Comparison of ENCODE assay signal across 15 cellular contexts in genomic region chr18:74241426-74241825, GRCh38. TPM values are rescaled to one million over a fixed set of nuclear protein-coding genes. Genes with fewer than 3 reads are reported as not detected.
DNase-seq lines count a peak whose midpoint lies in the region; FAIRE-seq and TF ChIP-seq lines count a peak whose summit lies in the region.
"Had no signal": no experiment of that assay in that cellular context is flagged by ENCODE, and none has a peak within 500 bp of the region (broad histone marks: within the 10 kb centered on the region; RNA-seq: fewer than 3 reads in every experiment).

No MANE protein-coding gene starts in this region.

- no TSS peak for BruUV-seq in A673 (replicated peaks; lab: Mats Ljungman, UMichigan)

- H3K36me3 ChIP-seq in liver (ENCODE audit: control insufficient read depth in 4 of 4, insufficient read depth in 3 of 4, low read depth in 1 of 4, low read length in 3 of 4) (no peaks in the 10 kb centered on the region), small intestine (ENCODE audit: control insufficient read depth in 2 of 2, insufficient read depth in 2 of 2, low read length in 2 of 2) (no peaks in the 10 kb centered on the region), A673 (ENCODE audit: insufficient read depth, low read length, poor library complexity, severe bottlenecking) (no peaks in the 10 kb centered on the region)
- H3K36me3 ChIP-seq: BLaER1 had no signal

- peak overlapping the region; percentile 72 to 87 for H3K27ac ChIP-seq in liver (ENCODE audit: low read depth in 1 of 2, low read length in 2 of 2)
- H3K27ac ChIP-seq in small intestine (ENCODE audit: low read depth in 1 of 2, low read length in 1 of 2) = no peak overlapping the region
- H3K27ac ChIP-seq in A673 (ENCODE audit: low read depth, low read length, poor library complexity, severe bottlenecking) = no peak overlapping the region
- H3K27ac ChIP-seq: 22Rv1, BLaER1 had no signal

- H3K4me1 ChIP-seq in liver (ENCODE audit: control insufficient read depth in 4 of 4, insufficient read depth in 4 of 4, low read length in 3 of 4) (peaks cover 9 to 34% (median 25%) of the 10 kb centered on the region in 4 donors), small intestine (ENCODE audit: control insufficient read depth in 2 of 2, insufficient read depth in 1 of 2, low read depth in 1 of 2, low read length in 1 of 2) (peaks cover 0 to 4% of the 10 kb centered on the region in 2 donors), A673 (ENCODE audit: insufficient read depth, low read length, poor library complexity, severe bottlenecking) (no peaks in the 10 kb centered on the region)
- H3K4me1 ChIP-seq: BLaER1 had no signal

- WGBS in liver = 45% methylated on average over 4 of the region's 4 CpGs
- 43 to 72% (median 54%) methylated on average over 4 of the region's 4 CpGs for WGBS in small intestine, 3 donors

- H3K4me3 ChIP-seq in fibroblast of villous mesenchyme (ENCODE audit: low read depth, low read length) = no peak overlapping the region
- no peak overlapping the region for H3K4me3 ChIP-seq in liver (ENCODE audit: low read depth in 1 of 3, low read length in 3 of 3)
- H3K4me3 ChIP-seq in small intestine (ENCODE audit: low read depth in 1 of 2, low read length in 2 of 2) = no peak overlapping the region
- no peak overlapping the region for H3K4me3 ChIP-seq in A673 (ENCODE audit: low read depth, low read length, poor library complexity, severe bottlenecking)
- H3K4me3 ChIP-seq: BLaER1 had no signal

- TF ChIP-seq RAD21 in liver (IDR thresholded peaks at IDR 0.05) = no peak

- TF ChIP-seq CTCF in fibroblast of villous mesenchyme (IDR thresholded peaks at IDR 0.05; ENCODE audit: insufficient read depth, low read depth, low read length) = no peak
- no peak for TF ChIP-seq CTCF in liver (IDR thresholded peaks at IDR 0.05; ENCODE audit: low read depth, low read length, missing input control)
- no peak for TF ChIP-seq CTCF in A673 (conservative IDR thresholded peaks at IDR 0.05; ENCODE audit: low read depth, low read length)

- H3K9ac ChIP-seq in liver (ENCODE audit: low read depth in 1 of 2, low read length in 2 of 2) = peak overlapping the region in 1 of 2 donors; percentile 80
- H3K9ac ChIP-seq: BLaER1 had no signal

- peak; percentile 46 for DNase-seq in LoVo (ENCODE audit: low spot score)
- DNase-seq in fibroblast of villous mesenchyme (ENCODE audit: low read depth) = peak; percentile 79
- DNase-seq in small intestine = peak; percentile 54
- no peak for DNase-seq in stimulated activated CD4-positive, alpha-beta T cell treated with anti-CD3 and anti-CD28 coated beads, Interleukin-2, amount 100 ng/mL, for 48 hours
- no peak for DNase-seq in hepatic stellate cell (ENCODE audit: low spot score)
- no peak for DNase-seq in A673 (ENCODE audit: low spot score)
- DNase-seq: AML-193, DMS53, GF-D8, HCEC 1CT, HFFc6 had no signal

- no peaks in the 10 kb centered on the region for H3K9me3 ChIP-seq in liver (ENCODE audit: control insufficient read depth in 4 of 4, low read length in 3 of 4)
- no peaks in the 10 kb centered on the region for H3K9me3 ChIP-seq in small intestine (ENCODE audit: control insufficient read depth, low read depth)
- H3K9me3 ChIP-seq in A673 (ENCODE audit: low read depth, low read length, poor library complexity, severe bottlenecking) = no peaks in the 10 kb centered on the region
- H3K9me3 ChIP-seq: BLaER1 had no signal

- H3K27me3 ChIP-seq in liver (ENCODE audit: control insufficient read depth in 4 of 4, insufficient read depth in 4 of 4, low read length in 3 of 4) (no peaks in the 10 kb centered on the region), small intestine (ENCODE audit: control insufficient read depth in 2 of 2, insufficient read depth in 2 of 2, low read length in 2 of 2) (no peaks in the 10 kb centered on the region), A673 (replicated peaks; ENCODE audit: insufficient read depth, low read depth, low read length, poor library complexity) (peaks cover 4% of the 10 kb centered on the region)
- H3K27me3 ChIP-seq: BLaER1 had no signal

- POLR2A ChIA-PET in A673 (lab: Charles Lee; ENCODE audit: low non-redundant PET) = no interaction called here

- intact Hi-C loops in A673 (cut with micrococcal nuclease; ENCODE audit: unreplicated experiment) = no loop called here

- CTCF ChIA-PET in A673 (lab: Charles Lee) = no interaction called here

- FAIRE-seq in small intestine (lab: Jason Lieb, UNC) = no peak
- FAIRE-seq: HTR-8/SVneo had no signal

TF ChIP-seq in liver, 16 proteins besides CTCF, POLR2A, EP300 and RAD21:
- TF ChIP-seq TAF1 (conservative IDR thresholded peaks at IDR 0.05) (no peak), JUND (IDR thresholded peaks at IDR 0.05) (no peak)
TF ChIP-seq in liver: peak in this region for 0.

RNA-seq across cellular contexts. Expression of gene CYB5A, which starts 50.3 kb away (rescaled TPM):
- 35.4 and 114 TPM in 2 replicates for total RNA-seq in fibroblast of villous mesenchyme
- 100 to 1,000 TPM; 277 to 605 TPM for total RNA-seq in liver
- 1,000 to 10,000 TPM; 1,639 to 2,022 TPM for polyA plus RNA-seq in liver
- 1,000 to 10,000 TPM in 1 of 3 donors, 100 to 1,000 TPM in 2; 373 to 1,144 (median 757) TPM for polyA plus RNA-seq in small intestine
- 38.7 and 39.2 TPM in 2 replicates for total RNA-seq in A673 (2021)

Comparison
In these comparisons a context has a peak if more than half of its experiments do, and no peak if none do; other contexts are left out.
1. DNase-seq: peak in LoVo (single experiment), fibroblast of villous mesenchyme (single experiment) and small intestine (single experiment); none in stimulated activated CD4-positive, alpha-beta T cell treated with anti-CD3 and anti-CD28 coated beads, Interleukin-2, amount 100 ng/mL, for 48 hours (0 of 2), hepatic stellate cell (single experiment) and A673 (single experiment).
2. H3K27ac ChIP-seq: peak in liver (2 of 2); none in small intestine (0 of 2) and A673 (single experiment).